24 cellular contexts compared by ENCODE assay signal in genomic region chr10:18113881-18114280, GRCh38. TPM values are rescaled to one million over a fixed set of nuclear protein-coding genes. Genes with fewer than 3 reads are reported as not detected.
DNase-seq lines count a peak whose midpoint lies in the region; ATAC-seq, FAIRE-seq and TF ChIP-seq lines count a peak whose summit lies in the region.
"Had no signal": no experiment of that assay in that cellular context is flagged by ENCODE, and none has a peak within 500 bp of the region (broad histone marks: within the 10 kb centered on the region; RNA-seq: fewer than 3 reads in every experiment).

No MANE protein-coding gene starts in this region.

- no peaks in the 10 kb centered on the region for H3K9me2 ChIP-seq in MM.1S (replicated peaks; ENCODE audit: insufficient read depth, low read length)

- in situ Hi-C loops in astrocyte of the spinal cord (cut with HindIII; ENCODE audit: low sequenced_read_pairs): no loop called here

- H3K27me3 ChIP-seq in MM.1S (replicated peaks; ENCODE audit: insufficient read depth, low read length) (no peaks in the 10 kb centered on the region), astrocyte (ENCODE audit: insufficient read depth, low read length) (no peaks in the 10 kb centered on the region)
- H3K27me3 ChIP-seq: BE2C; BLaER1 treated with 17β-estradiol and CSF1 and Interleukin-3, amounts not matched to agents 10 nM and 100 nM had no signal

- H3F3A ChIP-seq in MM.1S (ENCODE audit: insufficient read depth, low read length): no peaks in the 10 kb centered on the region

- H4K20me1 ChIP-seq in MM.1S (ENCODE audit: insufficient read depth, low read length) (no peaks in the 10 kb centered on the region), astrocyte (ENCODE audit: insufficient read depth, low read length) (no peaks in the 10 kb centered on the region)
- H4K20me1 ChIP-seq: BLaER1 treated with 17β-estradiol and CSF1 and Interleukin-3, amounts not matched to agents 10 nM and 100 nM had no signal

- no peaks in the 10 kb centered on the region for H3K4me1 Mint-ChIP-seq in astrocyte (ENCODE audit: low read depth, unreplicated experiment)
- H3K4me1 Mint-ChIP-seq: CD4-positive, alpha-beta memory T cell; GM23338; H9 had no signal

- no peak overlapping the region for H3K4me3 ChIP-seq in MM.1S (ENCODE audit: low read length)
- no peak overlapping the region for H3K4me3 ChIP-seq in astrocyte (ENCODE audit: insufficient read depth, low read depth, low read length)
- H3K4me3 ChIP-seq in astrocyte of the spinal cord (ENCODE audit: low read depth, low read length): no peak overlapping the region
- H3K4me3 ChIP-seq: A549; BLaER1 treated with 17β-estradiol and CSF1 and Interleukin-3, amounts not matched to agents 10 nM and 100 nM; GM23338 had no signal

- TF ChIP-seq CTCF in MM.1S (IDR thresholded peaks at IDR 0.05; ENCODE audit: low read length) (no peak), astrocyte (IDR thresholded peaks at IDR 0.05; ENCODE audit: insufficient read depth, low read depth, low read length) (no peak), astrocyte of the spinal cord (IDR thresholded peaks at IDR 0.05; ENCODE audit: low read depth, low read length) (no peak)

- H3K4me1 ChIP-seq in MM.1S (ENCODE audit: low read length) (no peaks in the 10 kb centered on the region), astrocyte (ENCODE audit: insufficient read depth, low read length) (no peaks in the 10 kb centered on the region)
- H3K4me1 ChIP-seq: A549; BE2C; BLaER1 treated with 17β-estradiol and CSF1 and Interleukin-3, amounts not matched to agents 10 nM and 100 nM had no signal

- no peak for ATAC-seq in GM19452 (IDR thresholded peaks at IDR 0.05; ENCODE audit: unreplicated experiment)
- ATAC-seq: A549, GM23338, HCT116 had no signal

- no peak for FAIRE-seq in astrocyte (lab: Jason Lieb, UNC)
- FAIRE-seq: A549, GM12891 had no signal

- H2AFZ ChIP-seq in MM.1S (ENCODE audit: low read length): no peak overlapping the region
- no peak overlapping the region for H2AFZ ChIP-seq in astrocyte (ENCODE audit: low read depth, low read length)
- H2AFZ ChIP-seq: GM23338 had no signal

- H3K9ac ChIP-seq in MM.1S (ENCODE audit: low read length): no peak overlapping the region
- H3K9ac ChIP-seq in astrocyte (ENCODE audit: low read length): no peak overlapping the region
- H3K9ac ChIP-seq: BLaER1 treated with 17β-estradiol and CSF1 and Interleukin-3, amounts not matched to agents 10 nM and 100 nM had no signal

- H3K79me2 ChIP-seq in MM.1S (ENCODE audit: low read length) (no peaks in the 10 kb centered on the region), astrocyte (ENCODE audit: insufficient read depth, low read length) (no peaks in the 10 kb centered on the region)

- H3K9me3 Mint-ChIP-seq in astrocyte (ENCODE audit: unreplicated experiment): no peaks in the 10 kb centered on the region
- H3K9me3 Mint-ChIP-seq: GM23338, H9 had no signal

- no peak overlapping the region for H3K27ac Mint-ChIP-seq in astrocyte (ENCODE audit: unreplicated experiment)
- H3K27ac Mint-ChIP-seq: CD4-positive, alpha-beta memory T cell; GM23338; H9 had no signal

- H3K4me2 ChIP-seq in MM.1S (ENCODE audit: low read depth, low read length): no peak overlapping the region
- no peak overlapping the region for H3K4me2 ChIP-seq in astrocyte (ENCODE audit: low read length)
- H3K4me2 ChIP-seq: A549; BLaER1 treated with 17β-estradiol and CSF1 and Interleukin-3, amounts not matched to agents 10 nM and 100 nM; GM23338 had no signal

- peak; percentile 70 for DNase-seq in MM.1S
- peak; percentile 81 for DNase-seq in astrocyte (ENCODE audit: low read depth)
- peak; percentile 33 for DNase-seq in astrocyte of the spinal cord (ENCODE audit: low read depth, low spot score)
- DNase-seq in iris pigment epithelial cell (ENCODE audit: low read depth): peak; percentile 20
- no peak for DNase-seq in putamen (ENCODE audit: low spot score)
- DNase-seq in islet precursor cell: no peak
- DNase-seq: 8988T; ACHN; AML-193; BE2C; Calu3; CD4-positive, alpha-beta memory T cell; COR-L47; DMS53; DMS79 treated with DMSO at 0.1 percent for 48 hours; GF-D8; H9 had no signal

- H3K4me3 Mint-ChIP-seq in astrocyte (ENCODE audit: unreplicated experiment): no peak overlapping the region
- H3K4me3 Mint-ChIP-seq: CD4-positive, alpha-beta memory T cell; GM23338; H9 had no signal

- no peaks in the 10 kb centered on the region for H3K9me3 ChIP-seq in MM.1S (replicated peaks; ENCODE audit: insufficient read depth, low read length)
- no peaks in the 10 kb centered on the region for H3K9me3 ChIP-seq in astrocyte (ENCODE audit: insufficient read depth, low read depth, low read length)
- H3K9me3 ChIP-seq: BE2C had no signal

- H3K36me3 ChIP-seq in MM.1S (replicated peaks; ENCODE audit: insufficient read depth, low read length): no peaks in the 10 kb centered on the region
- H3K36me3 ChIP-seq in astrocyte (ENCODE audit: insufficient read depth, low read length): no peaks in the 10 kb centered on the region
- H3K36me3 ChIP-seq: BE2C; BLaER1 treated with 17β-estradiol and CSF1 and Interleukin-3, amounts not matched to agents 10 nM and 100 nM had no signal

- H3K27ac ChIP-seq in MM.1S (ENCODE audit: low read length) (no peak overlapping the region), astrocyte (ENCODE audit: low read depth, low read length) (no peak overlapping the region)
- H3K27ac ChIP-seq: A549; BLaER1 treated with 17β-estradiol and CSF1 and Interleukin-3, amounts not matched to agents 10 nM and 100 nM had no signal

- peaks cover 5% of the 10 kb centered on the region for H3K27me3 Mint-ChIP-seq in astrocyte (ENCODE audit: low read depth, unreplicated experiment)

- H3K36me3 Mint-ChIP-seq in astrocyte (ENCODE audit: low read depth, unreplicated experiment): no peaks in the 10 kb centered on the region
- H3K36me3 Mint-ChIP-seq: CD4-positive, alpha-beta memory T cell had no signal

RNA-seq across cellular contexts. Expression of gene CACNB2, which starts 26.3 kb away (rescaled TPM):
- total RNA-seq in astrocyte: 0.46 and 0.66 TPM in 2 replicates
- total RNA-seq: Calu3; CD4-positive, alpha-beta memory T cell; G401 had no signal

Comparison
In these comparisons a context has a peak if more than half of its experiments do, and no peak if none do; other contexts are left out.
1. DNase-seq: peak in MM.1S (single experiment), astrocyte (single experiment), astrocyte of the spinal cord (single experiment) and iris pigment epithelial cell (single experiment); none in putamen (single experiment) and islet precursor cell (single experiment).